In genomic region chr12:50750366-50750765, GRCh38 we compare ENCODE assay signal across 18 cellular contexts.
"Had no signal": no experiment of that assay in that cellular context is flagged by ENCODE, and none has a peak within 500 bp of the region (broad histone marks: within the 10 kb centered on the region; RNA-seq: fewer than 3 reads in every experiment).

No MANE protein-coding gene starts in this region.

- H3K9me3 ChIP-seq: colonic mucosa, heart left ventricle, right atrium auricular region, SJCRH30, tibial nerve had no signal

- H3K79me2 ChIP-seq: parathyroid adenoma had no signal

- H3K27me3 ChIP-seq: colonic mucosa, heart left ventricle, right atrium auricular region, SJCRH30, tibial nerve had no signal

- ATAC-seq: activated CD4-positive, alpha-beta T cell treated with anti-CD3 and anti-CD28 coated beads for 36 hours; activated CD8-positive, alpha-beta T cell treated with anti-CD3 and anti-CD28 coated beads for 36 hours; activated naive CD4-positive, alpha-beta T cell treated with anti-CD3 and anti-CD28 coated beads, Interleukin-2, amount 50 U/mL, for 72 hours; heart left ventricle had no signal

- H3K4me1 ChIP-seq: colonic mucosa, parathyroid adenoma, right atrium auricular region, SJCRH30, tibial nerve had no signal

- H3K36me3 ChIP-seq: colonic mucosa had no signal

- H3K27ac ChIP-seq: colonic mucosa, heart left ventricle, parathyroid adenoma, right atrium auricular region, SJCRH30, skin epidermis, tibial nerve had no signal

- DNase-seq: activated CD4-positive, alpha-beta T cell treated with anti-CD3 and anti-CD28 coated beads for 36 hours; activated CD8-positive, alpha-beta T cell treated with anti-CD3 and anti-CD28 coated beads for 36 hours; activated effector memory CD4-positive, alpha-beta T cell treated with anti-CD3 and anti-CD28 coated beads, Interleukin-2, amount 50 U/mL, for 16 hours; activated T-cell treated with anti-CD3 and anti-CD28 coated beads for 4 hours; anterior cingulate cortex; colonic mucosa; foreskin melanocyte; heart left ventricle; kidney; mesendoderm; SJCRH30; SW 1271; T1000 had no signal

- H3K4me3 ChIP-seq: colonic mucosa, heart left ventricle, right atrium auricular region, SJCRH30, skin epidermis, tibial nerve had no signal

- H2AFZ ChIP-seq: parathyroid adenoma had no signal

- H3K9ac ChIP-seq: parathyroid adenoma had no signal
